Comparison of ENCODE assay signal across 19 cellular contexts in the genomic region with DNA sequence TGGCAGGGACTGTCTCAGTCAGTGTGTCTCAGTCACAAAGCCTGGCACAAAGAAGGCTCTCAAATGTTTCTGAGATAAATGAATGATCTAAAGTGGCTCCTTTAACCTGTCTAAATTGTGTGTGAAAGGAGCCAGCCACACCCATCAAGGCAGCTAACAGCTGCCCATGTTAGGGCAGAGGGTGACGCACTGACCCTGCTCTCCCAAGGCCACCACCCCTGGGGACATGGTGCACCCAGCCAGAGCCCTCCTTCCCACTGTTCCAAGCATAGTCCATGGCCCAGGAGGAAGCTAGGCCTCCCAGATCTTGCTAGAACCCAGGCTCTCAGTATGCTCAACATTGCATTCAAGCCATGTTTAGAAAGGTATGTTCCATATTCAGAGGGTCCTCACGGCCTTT.
DNase-seq lines count a peak whose midpoint lies in the region; ATAC-seq, FAIRE-seq and TF ChIP-seq lines count a peak whose summit lies in the region.
"Had no signal": no experiment of that assay in that cellular context is flagged by ENCODE, and none has a peak within 500 bp of the region (broad histone marks: within the 10 kb centered on the region; RNA-seq: fewer than 3 reads in every experiment).

No MANE protein-coding gene starts in this region.

- H3K18ac ChIP-seq in H1 (ENCODE audit: extremely low read depth, low read length) = no peak overlapping the region

- H3K27me3 ChIP-seq in body of pancreas (no peaks in the 10 kb centered on the region), H1 (replicated peaks in 1 of 4; ENCODE audit: control insufficient read depth in 3 of 4, extremely low read depth in 1 of 4, insufficient read depth in 3 of 4, low read length in 3 of 4) (no peaks in the 10 kb centered on the region), lung (ENCODE audit: control insufficient read depth, insufficient read depth) (no peaks in the 10 kb centered on the region)

- no peak overlapping the region for H4K91ac ChIP-seq in H1 (replicated peaks; ENCODE audit: insufficient read length, low read length)

- no peak overlapping the region for H3K14ac ChIP-seq in H1 (ENCODE audit: insufficient read length)

- H2BK20ac ChIP-seq in H1 (ENCODE audit: low read length) = 0 out of 2 replicates have a peak overlapping the region, but pooled peaks have one; percentile 16

- no peak overlapping the region for H2AK5ac ChIP-seq in H1 (ENCODE audit: low read depth, low read length)

- no peaks in the 10 kb centered on the region for H3K9me3 ChIP-seq in body of pancreas
- H3K9me3 ChIP-seq in H1 (ENCODE audit: insufficient read depth in 2 of 2, low read depth in 1 of 2, low read length in 1 of 2) = no peaks in the 10 kb centered on the region
- H3K9me3 ChIP-seq in lung (ENCODE audit: control insufficient read depth in 2 of 2, insufficient read depth in 1 of 2, low read length in 1 of 2) = no peaks in the 10 kb centered on the region
- H3K9me3 ChIP-seq: HAP-1 had no signal

- H2BK12ac ChIP-seq in H1 (ENCODE audit: low read depth, low read length) = no peak overlapping the region

- H3K4me3 ChIP-seq in body of pancreas (no peak overlapping the region), H1 (ENCODE audit: extremely low read depth in 1 of 4, insufficient read depth in 2 of 4, low read depth in 3 of 4, low read length in 4 of 4) (no peak overlapping the region), lung (no peak overlapping the region)
- H3K4me3 ChIP-seq: GM23338, HAP-1 had no signal

- intact Hi-C loops in body of pancreas (cut with DNase I) = no loop called here
- intact Hi-C loops in posterior vena cava (cut with DNase I) = no loop called here

- TF ChIP-seq CTCF in body of pancreas (IDR thresholded peaks at IDR 0.05) = no peak
- no peak for TF ChIP-seq CTCF in H1 (IDR thresholded peaks at IDR 0.05; ENCODE audit: control extremely low read depth in 1 of 3, insufficient read depth in 1 of 3, low read depth in 1 of 3, low read length in 3 of 3)
- no peak for TF ChIP-seq CTCF in lung (IDR thresholded peaks at IDR 0.05; ENCODE audit: control extremely low read depth, extremely low read depth)

- no peak overlapping the region for H2BK120ac ChIP-seq in H1 (replicated peaks; ENCODE audit: low read depth, low read length)

- WGBS in body of pancreas, 2 donors = 71 to 72% methylated on average over 2 of the region's 2 CpGs
- WGBS in H1 (ENCODE audit: extremely low coverage in 1 of 2, insufficient coverage in 1 of 2, insufficient read length in 1 of 2, insufficient replicate concordance in 2 of 2, low coverage in 1 of 2, low lambda C conversion rate in 2 of 2, missing lambda C conversion rate in 1 of 2), 2 experiments = 84% methylated on average over 2 of the region's 2 CpGs; no CpG with 5 or more reads in 1 of the 2 experiments
- 87% methylated on average over 2 of the region's 2 CpGs for WGBS in lung, 2 donors

- H3K36me3 ChIP-seq in body of pancreas (replicated peaks in 1 of 2; ENCODE audit: insufficient read depth in 1 of 2, low read depth in 2 of 2) (no peaks in the 10 kb centered on the region), H1 (ENCODE audit: control insufficient read depth in 2 of 4, insufficient read depth in 4 of 4, low read length in 3 of 4) (no peaks in the 10 kb centered on the region; a peak in 1 of 8 replicates), lung (ENCODE audit: control insufficient read depth in 2 of 2, insufficient read depth in 2 of 2, low read length in 2 of 2) (no peaks in the 10 kb centered on the region)
- H3K36me3 ChIP-seq: HAP-1 had no signal

- DNase-seq in body of pancreas = no peak
- no peak for DNase-seq in H1 (ENCODE audit: low read depth in 1 of 2, low spot score in 2 of 2)
- DNase-seq in lung (ENCODE audit: low spot score) = no peak
- peak; percentile 22 for DNase-seq in posterior vena cava (ENCODE audit: low spot score)
- no peak for DNase-seq in NCI-H774 (lab: John Stamatoyannopoulos, UW)
- DNase-seq in HTR-8/SVneo (ENCODE audit: insufficient read length, low spot score) = no peak
- DNase-seq: C1 segment of cervical spinal cord; Calu3; CD4-positive, alpha-beta memory T cell; COR-L47; DND-41; HFFc6 had no signal

- CTCF ChIA-PET in H1 (lab: Charles Lee; ENCODE audit: partially characterized antibody) = no interaction called here

- TF ChIP-seq RAD21 in H1 (IDR thresholded peaks at IDR 0.05 in 1 of 2, conservative IDR thresholded peaks at IDR 0.05 in 1 of 2; ENCODE audit: low read depth in 2 of 2, low read length in 2 of 2) = no peak

- no peak overlapping the region for H2BK5ac ChIP-seq in H1 (ENCODE audit: low read depth, low read length)

- H3K56ac ChIP-seq in H1 (replicated peaks; ENCODE audit: insufficient read length, low read depth, low read length) = no peak overlapping the region

- no peak overlapping the region for H2BK15ac ChIP-seq in H1 (ENCODE audit: low read length)

- TF ChIP-seq EP300 in H1 (IDR thresholded peaks at IDR 0.05; ENCODE audit: borderline replicate concordance in 1 of 2, low read depth in 2 of 2, low read length in 2 of 2) = no peak

- no peak for FAIRE-seq in H1 (lab: Jason Lieb, UNC)
- FAIRE-seq in HTR-8/SVneo (lab: Jason Lieb, UNC) = no peak
- FAIRE-seq: G401.6, GM12892, H54 had no signal

- no peaks in the 10 kb centered on the region for H3K79me1 ChIP-seq in H1 (ENCODE audit: low read depth, low read length)

- H2AFZ ChIP-seq in H1 (ENCODE audit: low read length) = no peak overlapping the region
- H2AFZ ChIP-seq: GM23338 had no signal

- H3K4ac ChIP-seq in H1 (replicated peaks; ENCODE audit: insufficient read length, low read depth, low read length) = no peak overlapping the region

- H3K9ac ChIP-seq in H1 (replicated peaks in 1 of 4; ENCODE audit: extremely low read depth in 1 of 4, low read depth in 3 of 4, low read length in 3 of 4) = no peak overlapping the region

- no peak for TF ChIP-seq POLR2A in body of pancreas (IDR thresholded peaks at IDR 0.05)
- no peak for TF ChIP-seq POLR2A in H1 (IDR thresholded peaks at IDR 0.05; ENCODE audit: control extremely low read depth in 1 of 2, low read depth in 2 of 2, low read length in 2 of 2)

- H3K23ac ChIP-seq in H1 (ENCODE audit: insufficient read length) = no peak overlapping the region

- no peaks in the 10 kb centered on the region for H3K79me2 ChIP-seq in H1 (ENCODE audit: control insufficient read depth in 1 of 2, insufficient read depth in 2 of 2, low read length in 2 of 2)

- POLR2A ChIA-PET in H1 (lab: Charles Lee; ENCODE audit: partially characterized antibody) = interaction anchor here (1.4 kb wide), 1 partner anchor 13 kb away, joined by 4 read pairs; no protein-coding TSS in a partner anchor

- ATAC-seq in body of pancreas (no peak), lung (ENCODE audit: insufficient read depth, low FRiP score) (peak; percentile 2), GM19035 (IDR thresholded peaks at IDR 0.05; ENCODE audit: unreplicated experiment) (no peak), GM18873 (IDR thresholded peaks at IDR 0.05; ENCODE audit: low FRiP score, unreplicated experiment) (no peak)
- ATAC-seq: GM23338 had no signal

- H4K20me1 ChIP-seq in H1 (replicated peaks in 1 of 2; ENCODE audit: control insufficient read depth in 1 of 2, insufficient read depth in 2 of 2, low read length in 2 of 2) = no peaks in the 10 kb centered on the region

- H3K4me2 ChIP-seq in H1 (ENCODE audit: insufficient read depth in 1 of 2, low read depth in 2 of 2, low read length in 2 of 2) = no peak overlapping the region
- H3K4me2 ChIP-seq: GM23338 had no signal

- H3K27ac ChIP-seq in body of pancreas (peak overlapping the region in 3 of 4 donors; percentile 21 to 70 (median 60)), H1 (ENCODE audit: low read depth, low read length) (no peak overlapping the region), lung (ENCODE audit: low read depth in 1 of 2, low read length in 1 of 2) (no peak overlapping the region)

- H3K4me1 ChIP-seq in body of pancreas (peaks cover 42% of the 10 kb centered on the region), H1 (replicated peaks in 1 of 4; ENCODE audit: control insufficient read depth in 3 of 4, insufficient read depth in 4 of 4, low read length in 3 of 4) (peaks cover 1 to 9% (median 3%) of the 10 kb centered on the region in 4 experiments; a peak in 3 of 7 replicates), lung (ENCODE audit: control insufficient read depth in 2 of 2, insufficient read depth in 2 of 2, low read length in 2 of 2) (peaks cover 0 to 1% of the 10 kb centered on the region in 2 donors)
- H3K4me1 ChIP-seq: HAP-1 had no signal

- no peak overlapping the region for H4K8ac ChIP-seq in H1 (ENCODE audit: extremely low read depth, insufficient read depth, low read length)

- H4K5ac ChIP-seq in H1 (ENCODE audit: insufficient read length, low read depth, low read length) = no peak overlapping the region

- no peaks in the 10 kb centered on the region for H3K23me2 ChIP-seq in H1 (ENCODE audit: low read depth, low read length)

TF ChIP-seq in H1, 55 proteins besides CTCF, POLR2A, EP300 and RAD21:
- TF ChIP-seq RBBP5 (IDR thresholded peaks at IDR 0.05; ENCODE audit: borderline replicate concordance, low read depth, low read length) (no peak), TEAD4 (IDR thresholded peaks at IDR 0.05; ENCODE audit: low read depth, low read length) (no peak), SP1 (IDR thresholded peaks at IDR 0.05; ENCODE audit: low read depth, low read length) (no peak), BRCA1 (IDR thresholded peaks at IDR 0.05; ENCODE audit: low read depth, low read length) (no peak), CHD2 (IDR thresholded peaks at IDR 0.05; ENCODE audit: low read length) (no peak), KDM5A (IDR thresholded peaks at IDR 0.05; ENCODE audit: low read length) (no peak), CBX5 (IDR thresholded peaks at IDR 0.05; ENCODE audit: low read depth, low read length) (no peak), CREB1 (IDR thresholded peaks at IDR 0.05) (no peak), POLR2AphosphoS5 (IDR thresholded peaks at IDR 0.05; ENCODE audit: low read depth, low read length) (no peak), CEBPB (IDR thresholded peaks at IDR 0.05; ENCODE audit: low read depth, low read length) (no peak), NRF1 (IDR thresholded peaks at IDR 0.05; ENCODE audit: low read depth, low read length) (no peak), RNF2 (IDR thresholded peaks at IDR 0.05; ENCODE audit: borderline replicate concordance, low read depth, low read length, missing control alignments, poor library complexity, severe bottlenecking) (no peak), GABPA (IDR thresholded peaks at IDR 0.05; ENCODE audit: borderline replicate concordance, insufficient read depth, low read length) (no peak), ZNF274 (IDR thresholded peaks at IDR 0.05; ENCODE audit: borderline replicate concordance, extremely low read depth, low read length) (no peak), SP2 (IDR thresholded peaks at IDR 0.05; ENCODE audit: low read length) (no peak), SRF (IDR thresholded peaks at IDR 0.05; ENCODE audit: low read depth, low read length) (no peak), CHD1 (IDR thresholded peaks at IDR 0.05; ENCODE audit: low read depth, low read length) (no peak), HDAC6 (IDR thresholded peaks at IDR 0.05; ENCODE audit: low read depth, low read length) (no peak), JUND (IDR thresholded peaks at IDR 0.05; ENCODE audit: low read length) (no peak), JUN (IDR thresholded peaks at IDR 0.05; ENCODE audit: low read depth, low read length) (no peak)

Comparison
In these comparisons a context has a peak if more than half of its experiments do, and no peak if none do; other contexts are left out.
1. H3K27ac ChIP-seq: peak in body of pancreas (3 of 4); none in H1 (single experiment) and lung (0 of 2).